21 cellular contexts compared by ENCODE assay signal in the genomic region with DNA sequence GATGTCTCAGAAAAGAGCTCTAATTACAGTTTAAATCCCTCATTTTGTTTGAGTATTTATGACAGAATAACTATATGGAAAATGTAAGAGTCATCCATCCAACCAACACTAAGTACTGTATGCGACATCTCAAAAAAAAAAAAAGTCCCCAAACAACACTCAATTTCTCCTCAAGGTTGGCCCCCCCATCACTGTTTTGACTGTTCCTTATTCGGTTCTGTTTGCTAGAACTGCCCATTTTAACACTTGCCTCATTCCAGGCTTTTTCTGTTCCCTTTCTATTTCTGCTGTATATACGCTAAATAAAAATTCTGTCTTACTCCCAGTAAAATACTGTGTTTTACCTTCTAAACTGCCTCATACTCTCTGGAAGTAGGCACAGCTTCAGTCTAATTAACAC. TPM values are rescaled to one million over a fixed set of nuclear protein-coding genes. Genes with fewer than 3 reads are reported as not detected.
"Had no signal": no experiment of that assay in that cellular context is flagged by ENCODE, and none has a peak within 500 bp of the region (broad histone marks: within the 10 kb centered on the region; RNA-seq: fewer than 3 reads in every experiment).

No MANE protein-coding gene starts in this region.

- H3K27me3 ChIP-seq: colonic mucosa, right lobe of liver, stomach had no signal

- FAIRE-seq: islet of Langerhans had no signal

- ATAC-seq: heart left ventricle; left lobe of liver; naive thymus-derived CD4-positive, alpha-beta T cell; psoas muscle; right lobe of liver; stimulated activated effector memory CD8-positive, alpha-beta T cell treated with anti-CD3 and anti-CD28 coated beads, Interleukin-12 subunit alpha, Interleukin-12 subunit beta, amount 100 ng/mL, for 72 hours had no signal

- H3K4me1 Mint-ChIP-seq: naive thymus-derived CD4-positive, alpha-beta T cell; nephron progenitor cell; stimulated activated effector memory CD8-positive, alpha-beta T cell treated with anti-CD3 and anti-CD28 coated beads, Interleukin-12 subunit alpha, Interleukin-12 subunit beta, amount 100 ng/mL, for 72 hours had no signal

- H3K36me3 ChIP-seq: colonic mucosa, heart left ventricle, neutrophil, stomach, thoracic aorta had no signal

- H3K4me3 Mint-ChIP-seq: naive thymus-derived CD4-positive, alpha-beta T cell; nephron progenitor cell; stimulated activated effector memory CD8-positive, alpha-beta T cell treated with anti-CD3 and anti-CD28 coated beads, Interleukin-12 subunit alpha, Interleukin-12 subunit beta, amount 100 ng/mL, for 72 hours had no signal

- H3K27ac Mint-ChIP-seq: nephron progenitor cell; stimulated activated effector memory CD8-positive, alpha-beta T cell treated with anti-CD3 and anti-CD28 coated beads, Interleukin-12 subunit alpha, Interleukin-12 subunit beta, amount 100 ng/mL, for 72 hours had no signal

- H3K4me3 ChIP-seq: colonic mucosa, heart left ventricle, psoas muscle, right lobe of liver, stomach, thoracic aorta had no signal

- H3K9me3 Mint-ChIP-seq: stimulated activated effector memory CD8-positive, alpha-beta T cell treated with anti-CD3 and anti-CD28 coated beads, Interleukin-12 subunit alpha, Interleukin-12 subunit beta, amount 100 ng/mL, for 72 hours had no signal

- H3K4me1 ChIP-seq: colonic mucosa, heart left ventricle, psoas muscle, stomach had no signal

- H3K9me3 ChIP-seq: colonic mucosa, heart left ventricle, neutrophil, psoas muscle, right lobe of liver, stomach, thoracic aorta had no signal

- H3K27ac ChIP-seq: colonic mucosa, heart left ventricle, neutrophil, psoas muscle, right lobe of liver, stomach, thoracic aorta had no signal

- DNase-seq: colonic mucosa; effector CD8-positive, alpha-beta T cell; foreskin melanocyte; heart left ventricle; kidney glomerular epithelial cell; mammary epithelial cell; naive thymus-derived CD4-positive, alpha-beta T cell; nephron progenitor cell; psoas muscle; retina; right lobe of liver; stimulated activated CD4-positive, alpha-beta T cell treated with anti-CD3 and anti-CD28 coated beads, Interleukin-4, amount 100 ng/mL, for 1 hour; stimulated activated CD8-positive, alpha-beta memory T cell treated with anti-CD3 and anti-CD28 coated beads, Interleukin-4, amount 100 ng/mL, for 48 hours; stomach; substantia nigra; trophoblast cell had no signal

- H3K36me3 Mint-ChIP-seq: stimulated activated effector memory CD8-positive, alpha-beta T cell treated with anti-CD3 and anti-CD28 coated beads, Interleukin-12 subunit alpha, Interleukin-12 subunit beta, amount 100 ng/mL, for 72 hours had no signal

RNA-seq across cellular contexts. Expression of gene GLDC, which starts 25.2 kb away (rescaled TPM):
- polyA plus RNA-seq: naive thymus-derived CD4-positive, alpha-beta T cell had no signal
